In the genomic region with DNA sequence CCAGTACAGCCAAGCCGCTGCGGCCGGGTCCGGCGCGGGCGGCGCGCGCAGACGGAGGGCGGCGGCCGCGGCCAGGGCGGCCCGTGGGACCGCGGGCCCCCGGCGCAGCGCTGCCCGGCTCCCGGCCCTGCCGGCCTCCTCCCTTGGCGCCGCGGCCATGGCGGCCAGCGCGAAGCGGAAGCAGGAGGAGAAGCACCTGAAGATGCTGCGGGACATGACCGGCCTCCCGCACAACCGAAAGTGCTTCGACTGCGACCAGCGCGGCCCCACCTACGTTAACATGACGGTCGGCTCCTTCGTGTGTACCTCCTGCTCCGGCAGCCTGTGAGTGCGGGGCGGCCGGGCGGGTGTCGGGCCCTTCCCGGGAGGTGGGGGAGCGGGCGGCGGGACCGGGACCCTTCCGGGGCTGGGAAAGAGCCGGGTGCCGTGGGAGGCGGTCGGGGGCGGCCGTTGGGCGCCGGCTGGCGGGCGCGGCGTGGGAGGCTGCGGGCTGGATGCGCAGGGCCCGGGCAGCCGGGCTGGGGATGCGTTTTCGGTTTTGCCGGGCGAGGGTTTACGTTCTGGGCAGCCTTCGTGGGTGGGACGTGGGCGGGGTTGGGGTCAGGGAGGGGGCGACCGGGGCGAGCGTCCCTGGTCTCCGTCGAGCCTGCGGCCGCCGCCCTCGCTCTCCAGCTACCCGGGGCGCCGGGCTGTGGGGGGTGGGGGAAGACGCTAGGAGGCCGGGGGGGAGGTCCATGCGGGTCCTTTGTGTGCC, we compare ENCODE assay signal across 8 cellular contexts. TPM values are rescaled to one million over a fixed set of nuclear protein-coding genes. Genes with fewer than 3 reads are reported as not detected.
A peak's percentile ranks its signal among the peaks of the same experiment; 100 is the strongest.
DNase-seq lines count a peak whose midpoint lies in the region; ATAC-seq, FAIRE-seq and TF ChIP-seq lines count a peak whose summit lies in the region.

No MANE protein-coding gene starts in this region.

- 0% methylated on average over 11 of the region's 96 CpGs for WGBS in A549 (ENCODE audit: missing lambda C conversion rate)

- FAIRE-seq in A549 (lab: Jason Lieb, UNC): no peak

- no peaks in the 10 kb centered on the region for H3K9me3 ChIP-seq in A549
- no peaks in the 10 kb centered on the region for H3K9me3 ChIP-seq in skeletal muscle tissue (ENCODE audit: control insufficient read depth in 3 of 3, low read length in 3 of 3)

- H3K4me3 ChIP-seq in A549 (peak overlapping the region; percentile 89), iPS-11a (ENCODE audit: low read depth, low read length) (peak overlapping the region; percentile 87), skeletal muscle tissue (ENCODE audit: low read length in 3 of 3) (peak overlapping the region; percentile 75 to 86 (median 83))

- TF ChIP-seq EP300 in A549 (IDR thresholded peaks at IDR 0.05): no peak

- peak overlapping the region; percentile 94 for H3K4me2 ChIP-seq in A549

- H3K27me3 ChIP-seq in skeletal muscle tissue (ENCODE audit: control insufficient read depth in 3 of 3, insufficient read depth in 3 of 3, low read length in 3 of 3): no peaks in the 10 kb centered on the region

- peaks cover 57% of the 10 kb centered on the region for H3K4me1 ChIP-seq in A549
- H3K4me1 ChIP-seq in skeletal muscle tissue (ENCODE audit: control insufficient read depth in 3 of 3, insufficient read depth in 3 of 3, low read length in 3 of 3): peaks cover 12 to 15% (median 14%) of the 10 kb centered on the region in 3 donors

- no peak; the same call in 1 of the 2 replicates for TF ChIP-seq POLR2A in A549 (IDR thresholded peaks at IDR 0.05; ENCODE audit: low read length)

- ATAC-seq in A549 (peak; percentile 71 to 75), GM18858 (IDR thresholded peaks at IDR 0.05; ENCODE audit: unreplicated experiment) (peak; percentile 49), HG02981 (IDR thresholded peaks at IDR 0.05; ENCODE audit: unreplicated experiment) (peak; percentile 64)

- in situ Hi-C loops in SK-MEL-5 (cut with HindIII; ENCODE audit: low pct_unique_long_range_greater_than_20kb, low sequenced_read_pairs): no loop called here

- no peaks in the 10 kb centered on the region for H3K36me3 ChIP-seq in skeletal muscle tissue (ENCODE audit: control insufficient read depth in 3 of 3, insufficient read depth in 3 of 3, low read length in 3 of 3)

- TF ChIP-seq CTCF in A549 (IDR thresholded peaks at IDR 0.05): no peak; the same call in 1 of the 3 replicates

- H3K27ac ChIP-seq in A549: peak overlapping the region; percentile 94 to 98
- peak overlapping the region; percentile 71 for H3K27ac ChIP-seq in skeletal muscle tissue (ENCODE audit: low read depth, low read length)

- CTCF ChIA-PET in A549 (lab: Yijun Ruan, JAX): interaction anchor here (0.6 to 5.7 kb wide), 10 partner anchors 9 to 294 kb away, joined by 3 to 63 read pairs (median 3); no protein-coding TSS in a partner anchor

- POLR2A ChIA-PET in A549 (lab: Yijun Ruan, JAX): interaction anchor here (0.6 to 2.0 kb wide), 4 partner anchors 63 to 145 kb away, joined by 4 to 7 read pairs (median 5); no protein-coding TSS in a partner anchor

- peak in 1 of 2 experiments; percentile 64 for DNase-seq in A549 (ENCODE audit: low read depth in 1 of 2, low spot score in 1 of 2)
- peak; percentile 36 for DNase-seq in SK-MEL-5 (ENCODE audit: low read depth, low spot score)
- DNase-seq in astrocyte of the hippocampus (ENCODE audit: low read depth, low spot score): peak; percentile 67
- no peak for DNase-seq in NCI-H2171 (lab: John Stamatoyannopoulos, UW)

- TF ChIP-seq RAD21 in A549 (conservative IDR thresholded peaks at IDR 0.05 in 1 of 2, IDR thresholded peaks at IDR 0.05 in 1 of 2): 0 out of 5 replicates have a peak, but pooled peaks of 1 of the 2 experiments have one; percentile 23

- H3K9ac ChIP-seq in skeletal muscle tissue (ENCODE audit: low read depth in 1 of 3, low read length in 3 of 3): peak overlapping the region; percentile 77 to 83 (median 80)

TF ChIP-seq in A549, 52 proteins besides CTCF, POLR2A, EP300 and RAD21:
- TF ChIP-seq FOSL2 (IDR thresholded peaks at IDR 0.05): no peak
- no peak for TF ChIP-seq FOSL2 (CRISPR knock-in tag; IDR thresholded peaks at IDR 0.05)
- TF ChIP-seq MAZ (IDR thresholded peaks at IDR 0.05; ENCODE audit: borderline replicate concordance, low read depth, low read length): no peak
- no peak for TF ChIP-seq HEYL (CRISPR knock-in tag; IDR thresholded peaks at IDR 0.05)
- TF ChIP-seq ZC3H11A (IDR thresholded peaks at IDR 0.05): no peak
- peak; percentile 61; a peak in 4 of 5 replicates for TF ChIP-seq JUN (IDR thresholded peaks at IDR 0.05)
- no peak for TF ChIP-seq NR3C1 (IDR thresholded peaks at IDR 0.05)
- TF ChIP-seq, protein P1, sequence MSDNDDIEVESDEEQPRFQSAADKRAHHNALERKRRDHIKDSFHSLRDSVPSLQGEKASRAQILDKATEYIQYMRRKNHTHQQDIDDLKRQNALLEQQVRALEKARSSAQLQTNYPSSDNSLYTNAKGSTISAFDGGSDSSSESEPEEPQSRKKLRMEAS (IDR thresholded peaks at IDR 0.05): 0 out of 2 replicates have a peak, but pooled peaks have one; percentile 12
- no peak for TF ChIP-seq ESRRA (IDR thresholded peaks at IDR 0.05; ENCODE audit: borderline replicate concordance, low read length)
- no peak for TF ChIP-seq EHF (CRISPR knock-in tag; IDR thresholded peaks at IDR 0.05)
- TF ChIP-seq KDM1A (IDR thresholded peaks at IDR 0.05; ENCODE audit: low read depth): no peak
- TF ChIP-seq, protein P2, sequence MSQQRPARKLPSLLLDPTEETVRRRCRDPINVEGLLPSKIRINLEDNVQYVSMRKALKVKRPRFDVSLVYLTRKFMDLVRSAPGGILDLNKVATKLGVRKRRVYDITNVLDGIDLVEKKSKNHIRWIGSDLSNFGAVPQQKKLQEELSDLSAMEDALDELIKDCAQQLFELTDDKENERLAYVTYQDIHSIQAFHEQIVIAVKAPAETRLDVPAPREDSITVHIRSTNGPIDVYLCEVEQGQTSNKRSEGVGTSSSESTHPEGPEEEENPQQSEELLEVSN (IDR thresholded peaks at IDR 0.05; ENCODE audit: borderline replicate concordance, low read depth): no peak
- TF ChIP-seq SREBF2 (IDR thresholded peaks at IDR 0.05): no peak
- TF ChIP-seq TP53 (CRISPR knock-in tag; IDR thresholded peaks at IDR 0.05): no peak
- TF ChIP-seq RCOR1 (IDR thresholded peaks at IDR 0.05; ENCODE audit: low read depth, low read length): no peak
- TF ChIP-seq, protein P3, sequence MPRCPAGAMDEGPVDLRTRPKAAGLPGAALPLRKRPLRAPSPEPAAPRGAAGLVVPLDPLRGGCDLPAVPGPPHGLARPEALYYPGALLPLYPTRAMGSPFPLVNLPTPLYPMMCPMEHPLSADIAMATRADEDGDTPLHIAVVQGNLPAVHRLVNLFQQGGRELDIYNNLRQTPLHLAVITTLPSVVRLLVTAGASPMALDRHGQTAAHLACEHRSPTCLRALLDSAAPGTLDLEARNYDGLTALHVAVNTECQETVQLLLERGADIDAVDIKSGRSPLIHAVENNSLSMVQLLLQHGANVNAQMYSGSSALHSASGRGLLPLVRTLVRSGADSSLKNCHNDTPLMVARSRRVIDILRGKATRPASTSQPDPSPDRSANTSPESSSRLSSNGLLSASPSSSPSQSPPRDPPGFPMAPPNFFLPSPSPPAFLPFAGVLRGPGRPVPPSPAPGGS (IDR thresholded peaks at IDR 0.05): peak; percentile 2; the same call in 1 of the 3 replicates
- TF ChIP-seq, protein P4, sequence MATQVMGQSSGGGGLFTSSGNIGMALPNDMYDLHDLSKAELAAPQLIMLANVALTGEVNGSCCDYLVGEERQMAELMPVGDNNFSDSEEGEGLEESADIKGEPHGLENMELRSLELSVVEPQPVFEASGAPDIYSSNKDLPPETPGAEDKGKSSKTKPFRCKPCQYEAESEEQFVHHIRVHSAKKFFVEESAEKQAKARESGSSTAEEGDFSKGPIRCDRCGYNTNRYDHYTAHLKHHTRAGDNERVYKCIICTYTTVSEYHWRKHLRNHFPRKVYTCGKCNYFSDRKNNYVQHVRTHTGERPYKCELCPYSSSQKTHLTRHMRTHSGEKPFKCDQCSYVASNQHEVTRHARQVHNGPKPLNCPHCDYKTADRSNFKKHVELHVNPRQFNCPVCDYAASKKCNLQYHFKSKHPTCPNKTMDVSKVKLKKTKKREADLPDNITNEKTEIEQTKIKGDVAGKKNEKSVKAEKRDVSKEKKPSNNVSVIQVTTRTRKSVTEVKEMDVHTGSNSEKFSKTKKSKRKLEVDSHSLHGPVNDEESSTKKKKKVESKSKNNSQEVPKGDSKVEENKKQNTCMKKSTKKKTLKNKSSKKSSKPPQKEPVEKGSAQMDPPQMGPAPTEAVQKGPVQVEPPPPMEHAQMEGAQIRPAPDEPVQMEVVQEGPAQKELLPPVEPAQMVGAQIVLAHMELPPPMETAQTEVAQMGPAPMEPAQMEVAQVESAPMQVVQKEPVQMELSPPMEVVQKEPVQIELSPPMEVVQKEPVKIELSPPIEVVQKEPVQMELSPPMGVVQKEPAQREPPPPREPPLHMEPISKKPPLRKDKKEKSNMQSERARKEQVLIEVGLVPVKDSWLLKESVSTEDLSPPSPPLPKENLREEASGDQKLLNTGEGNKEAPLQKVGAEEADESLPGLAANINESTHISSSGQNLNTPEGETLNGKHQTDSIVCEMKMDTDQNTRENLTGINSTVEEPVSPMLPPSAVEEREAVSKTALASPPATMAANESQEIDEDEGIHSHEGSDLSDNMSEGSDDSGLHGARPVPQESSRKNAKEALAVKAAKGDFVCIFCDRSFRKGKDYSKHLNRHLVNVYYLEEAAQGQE (IDR thresholded peaks at IDR 0.05): no peak
- no peak for TF ChIP-seq HOXA7 (CRISPR knock-in tag; IDR thresholded peaks at IDR 0.05)
- no peak for TF ChIP-seq RFX5 (IDR thresholded peaks at IDR 0.05)
- no peak for TF ChIP-seq ZNF302 (CRISPR knock-in tag; IDR thresholded peaks at IDR 0.05)
- no peak for TF ChIP-seq FOXS1 (CRISPR knock-in tag; IDR thresholded peaks at IDR 0.05)
- peak; percentile 36; the same call in 1 of the 2 replicates for TF ChIP-seq PHF8 (IDR thresholded peaks at IDR 0.05; ENCODE audit: borderline replicate concordance, low read depth)
TF ChIP-seq in A549: peak in this region for 4.

RNA-seq across cellular contexts. Expression of a gene that starts 0.5 kb away (rescaled TPM):
- 384 and 415 TPM in 2 replicates for polyA plus RNA-seq in A549 (2011; rRNA removed)
- polyA plus RNA-seq in A549 (2012; cell fraction: cytosol; rRNA removed): 107 and 152 TPM in 2 replicates
- polyA plus RNA-seq in A549 (2012; cell fraction: nucleus; rRNA removed): 116 and 183 TPM in 2 replicates
- 96.9 to 104 TPM (median 100 TPM) in 3 replicates for polyA plus RNA-seq in A549 (2017; fragmentation: RNase III; extraction: RNeasy Plus Mini Kit Qiagen cat#74134 plus additional on column Dnase treatment)
- 677 and 730 TPM in 2 replicates for polyA minus RNA-seq in A549 (2011; rRNA and poly(A)+ RNA removed)
- 113 and 134 TPM in 2 replicates for total RNA-seq in SK-MEL-5 (2014; rRNA removed; shearing (Covaris generic))
- 80.8 and 94.8 TPM in 2 replicates for polyA plus RNA-seq in SK-MEL-5 (2015; cell fraction: cytosol; rRNA removed)
- 65.6 and 82.8 TPM in 2 replicates for polyA plus RNA-seq in SK-MEL-5 (2015; cell fraction: nucleus; rRNA removed)
- 20.9 TPM for total RNA-seq in skeletal muscle tissue
